ENCODE assay signal across 8 cellular contexts in the genomic region with DNA sequence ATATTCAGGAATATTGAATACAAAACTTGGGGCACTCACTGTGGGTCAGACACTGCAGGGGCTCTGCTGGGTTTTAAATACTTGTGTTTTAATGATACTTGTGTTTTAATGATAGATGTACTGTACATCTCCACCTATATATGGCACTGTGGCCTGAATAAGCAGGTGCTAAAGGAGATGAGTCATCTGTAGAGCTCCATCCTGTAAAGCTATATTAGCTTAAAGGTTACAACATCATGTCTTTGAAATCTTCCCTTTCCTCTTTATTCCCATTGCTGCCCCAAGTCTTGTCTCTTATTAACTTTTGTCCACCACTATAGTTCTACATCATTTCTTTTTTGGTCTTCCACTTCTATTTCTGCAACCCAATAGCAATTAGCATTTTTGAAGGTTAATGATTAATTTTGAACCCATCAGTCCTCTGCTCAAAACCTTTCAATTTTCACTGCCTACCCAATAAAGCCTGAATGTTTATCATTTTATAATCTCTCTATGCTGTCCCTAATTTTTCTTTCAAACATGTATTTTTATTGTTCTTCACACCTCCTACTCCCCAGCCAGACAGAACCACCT.
DNase-seq lines count a peak whose midpoint lies in the region; ATAC-seq and TF ChIP-seq lines count a peak whose summit lies in the region.

No MANE protein-coding gene starts in this region.

- no peak for TF ChIP-seq CTCF in GM13977 (IDR thresholded peaks at IDR 0.05; ENCODE audit: extremely low read depth, insufficient read depth, missing control alignments)

- DNase-seq in fibroblast of gingiva (ENCODE audit: low read depth) (peak; percentile 3), GM13977 (ENCODE audit: low spot score) (no peak), NCI-H1694 (lab: John Stamatoyannopoulos, UW) (no peak), NCI-H1436 treated with DMSO at 0.1 percent for 48 hours (lab: John Stamatoyannopoulos, UW) (no peak)
- no peak for DNase-seq in activated CD4-positive, CD25-positive, alpha-beta regulatory T cell (lab: John Stamatoyannopoulos, UW)

- in situ Hi-C loops in GM13977 (cut with MboI; ENCODE audit: low pct_unique_long_range_greater_than_20kb, low sequenced_read_pairs, unreplicated experiment), result no loop called here

- ATAC-seq in GM18907 (IDR thresholded peaks at IDR 0.05; ENCODE audit: unreplicated experiment), result peak; percentile 98
- peak; percentile 92 for ATAC-seq in GM21825 (IDR thresholded peaks at IDR 0.05; ENCODE audit: unreplicated experiment)
- ATAC-seq in HG03439 (IDR thresholded peaks at IDR 0.05; ENCODE audit: unreplicated experiment), result peak; percentile 71
